In genomic region chr2:205686231-205687017, GRCh38 we compare ENCODE assay signal across 8 cellular contexts. TPM values are rescaled to one million over a fixed set of nuclear protein-coding genes. Genes with fewer than 3 reads are reported as not detected.
DNase-seq lines count a peak whose midpoint lies in the region; ATAC-seq and TF ChIP-seq lines count a peak whose summit lies in the region.

No MANE protein-coding gene starts in this region.

- H3K36me3 Mint-ChIP-seq in CD14-positive monocyte, result peaks cover 3 to 5% of the 10 kb centered on the region in 2 donors
- no peaks in the 10 kb centered on the region for H3K36me3 Mint-ChIP-seq in CD8-positive, alpha-beta memory T cell

- H2BK12ac ChIP-seq in neuronal stem cell (ENCODE audit: low read length), result no peak overlapping the region

- no peak for DNase-seq in CD14-positive monocyte (ENCODE audit: low spot score)
- no peak for DNase-seq in PC-9
- no peak for DNase-seq in neuronal stem cell (ENCODE audit: low spot score)
- no peak for DNase-seq in CD8-positive, alpha-beta memory T cell
- DNase-seq in SIG-M5 treated with dmso at 0.1 percent for 504 hours (lab: John Stamatoyannopoulos, UW; ENCODE audit: unreplicated experiment), result no peak

- intact Hi-C loops in CD14-positive monocyte (cut with micrococcal nuclease), result loop anchor here (10.0 kb wide), 1 partner anchor 48 kb away; no protein-coding TSS in a partner anchor
- intact Hi-C loops in PC-9 (cut with micrococcal nuclease; ENCODE audit: unreplicated experiment), result loop anchor here (10.0 kb wide), 1 partner anchor 1142 kb away; the partner anchor contains the start of gene PARD3B

- H2AFZ ChIP-seq in PC-9 (peak overlapping the region; percentile 88), neuronal stem cell (ENCODE audit: low read length) (peak overlapping the region; percentile 96)

- H3K4me2 ChIP-seq in PC-9 (peak overlapping the region; percentile 91), neuronal stem cell (ENCODE audit: insufficient read depth, low read length, poor library complexity, severe bottlenecking) (peak overlapping the region; percentile 94)

- H3K18ac ChIP-seq in neuronal stem cell (ENCODE audit: low read length), result peak overlapping the region; percentile 96

- CTCF ChIA-PET in PC-9 (lab: Charles Lee), result no interaction called here
- CTCF ChIA-PET in CD8-positive, alpha-beta memory T cell (lab: Charles Lee), result no interaction called here

- H3F3A ChIP-seq in PC-9 (ENCODE audit: insufficient read depth, low read depth), result no peaks in the 10 kb centered on the region

- no peak overlapping the region for H3K4ac ChIP-seq in neuronal stem cell (ENCODE audit: low read length)

- H3K4me1 Mint-ChIP-seq in CD14-positive monocyte, result peaks cover 40% of the 10 kb centered on the region
- peaks cover 7 to 24% (median 16%) of the 10 kb centered on the region in 3 donors for H3K4me1 Mint-ChIP-seq in CD8-positive, alpha-beta memory T cell

- H3K36me3 ChIP-seq in PC-9 (ENCODE audit: low read depth) (no peaks in the 10 kb centered on the region), esophagus (ENCODE audit: control insufficient read depth in 2 of 2, insufficient read depth in 2 of 2, low read length in 1 of 2) (no peaks in the 10 kb centered on the region), neuronal stem cell (replicated peaks in 1 of 2; ENCODE audit: control insufficient read depth in 2 of 2, insufficient read depth in 2 of 2, low read length in 2 of 2) (no peaks in the 10 kb centered on the region)
- H3K36me3 ChIP-seq in CD8-positive, alpha-beta memory T cell (ENCODE audit: insufficient read depth, low read length), result no peaks in the 10 kb centered on the region

- BruUV-seq in PC-9 (replicated peaks; lab: Mats Ljungman, UMichigan), result no TSS peak

- H3K27ac Mint-ChIP-seq in CD14-positive monocyte, result peak overlapping the region in 1 of 7 donors; percentile 40
- H3K27ac Mint-ChIP-seq in CD8-positive, alpha-beta memory T cell, result peak overlapping the region in 1 of 8 donors; percentile 61

- H3K79me1 ChIP-seq in neuronal stem cell (ENCODE audit: low read depth, low read length), result no peaks in the 10 kb centered on the region

- no peak for TF ChIP-seq CTCF in CD14-positive monocyte (IDR thresholded peaks at IDR 0.05)
- no peak for TF ChIP-seq CTCF in PC-9 (conservative IDR thresholded peaks at IDR 0.05)

- no peaks in the 10 kb centered on the region for H4K20me1 ChIP-seq in PC-9 (ENCODE audit: insufficient read depth)

- H3K4me3 Mint-ChIP-seq in CD14-positive monocyte, result peak overlapping the region; percentile 78 to 92
- H3K4me3 Mint-ChIP-seq in CD8-positive, alpha-beta memory T cell, result peak overlapping the region in 1 of 7 donors; percentile 54

- H3K14ac ChIP-seq in neuronal stem cell (ENCODE audit: low read length), result no peak overlapping the region

- H3K4me1 ChIP-seq in PC-9 (replicated peaks; ENCODE audit: insufficient read depth) (no peaks in the 10 kb centered on the region; the same call in 1 of the 2 replicates), esophagus (ENCODE audit: control insufficient read depth in 2 of 2, insufficient read depth in 2 of 2, low read length in 1 of 2) (peaks cover 5 to 18% of the 10 kb centered on the region in 2 donors), neuronal stem cell (ENCODE audit: control insufficient read depth in 2 of 2, insufficient read depth in 1 of 2, low read depth in 1 of 2, low read length in 2 of 2) (peaks cover 13 to 18% of the 10 kb centered on the region in 2 donors)
- H3K4me1 ChIP-seq in CD8-positive, alpha-beta memory T cell (ENCODE audit: insufficient read depth, low read length), result no peaks in the 10 kb centered on the region

- peaks cover 76 to 86% (median 81%) of the 10 kb centered on the region in 3 donors for H3K27me3 Mint-ChIP-seq in CD14-positive monocyte (ENCODE audit: low read depth in 3 of 3)
- peaks cover 26 to 66% of the 10 kb centered on the region in 2 donors for H3K27me3 Mint-ChIP-seq in CD8-positive, alpha-beta memory T cell

- H3K27me3 ChIP-seq in PC-9 (ENCODE audit: insufficient read depth, low read depth) (no peaks in the 10 kb centered on the region), esophagus (ENCODE audit: control insufficient read depth in 1 of 2, insufficient read depth in 2 of 2, low read length in 2 of 2) (no peaks in the 10 kb centered on the region), neuronal stem cell (ENCODE audit: control insufficient read depth in 3 of 3, insufficient read depth in 3 of 3, low read depth in 1 of 3, low read length in 3 of 3) (peaks cover 2 to 25% (median 2%) of the 10 kb centered on the region in 3 experiments)
- H3K27me3 ChIP-seq in CD8-positive, alpha-beta memory T cell (ENCODE audit: insufficient read depth, low read length, poor library complexity, severe bottlenecking), result peaks cover 28% of the 10 kb centered on the region

- H3K79me2 ChIP-seq in PC-9 (ENCODE audit: low read depth), result peaks cover 64% of the 10 kb centered on the region

- peak overlapping the region; percentile 75 for H3K4me3 ChIP-seq in PC-9
- H3K4me3 ChIP-seq in esophagus (ENCODE audit: low read depth in 1 of 2, low read length in 2 of 2), result peak overlapping the region; percentile 54 to 78
- H3K4me3 ChIP-seq in neuronal stem cell (ENCODE audit: low read length in 2 of 2), result peak overlapping the region; percentile 60 to 75
- H3K4me3 ChIP-seq in CD8-positive, alpha-beta memory T cell (ENCODE audit: low read length), result no peak overlapping the region

- peak overlapping the region; percentile 67 for H2BK5ac ChIP-seq in neuronal stem cell (ENCODE audit: low read length)

- no peak overlapping the region for H2AK5ac ChIP-seq in neuronal stem cell (ENCODE audit: low read depth, low read length)

- POLR2A ChIA-PET in PC-9 (lab: Charles Lee; ENCODE audit: unreplicated experiment), result interaction anchor here (0.9 kb wide), 1 partner anchor 69 kb away, joined by 8 read pairs; no protein-coding TSS in a partner anchor
- POLR2A ChIA-PET in CD8-positive, alpha-beta memory T cell (lab: Charles Lee), result no interaction called here

- H3K9me3 Mint-ChIP-seq in CD14-positive monocyte, result peaks cover 0 to 19% (median 6%) of the 10 kb centered on the region in 7 donors
- H3K9me3 Mint-ChIP-seq in CD8-positive, alpha-beta memory T cell, result no peaks in the 10 kb centered on the region

- no peak overlapping the region for H3K23ac ChIP-seq in neuronal stem cell (ENCODE audit: low read depth, low read length, poor library complexity)

- H3K9me2 ChIP-seq in PC-9 (ENCODE audit: insufficient read depth), result no peaks in the 10 kb centered on the region

- H3K9me3 ChIP-seq in PC-9 (ENCODE audit: insufficient read depth, low read depth) (no peaks in the 10 kb centered on the region), esophagus (ENCODE audit: control insufficient read depth in 2 of 2, insufficient read depth in 1 of 2, low read depth in 1 of 2, low read length in 1 of 2) (no peaks in the 10 kb centered on the region), neuronal stem cell (replicated peaks in 1 of 2; ENCODE audit: control insufficient read depth in 2 of 2, insufficient read depth in 1 of 2, low read depth in 1 of 2, low read length in 2 of 2) (peaks cover 0 to 4% of the 10 kb centered on the region in 2 donors)
- no peaks in the 10 kb centered on the region for H3K9me3 ChIP-seq in CD8-positive, alpha-beta memory T cell (ENCODE audit: low read length)

- ATAC-seq in HG02571 (IDR thresholded peaks at IDR 0.05; ENCODE audit: unreplicated experiment) (no peak), HG03095 (IDR thresholded peaks at IDR 0.05; ENCODE audit: unreplicated experiment) (no peak)

- 7 to 18% methylated on average over 43 of the region's 43 CpGs for WGBS in esophagus, 2 donors
- WGBS in neuronal stem cell (ENCODE audit: extremely low coverage in 2 of 2, insufficient read length in 2 of 2, insufficient replicate concordance in 1 of 2), 2 donors, result no CpG with 5 or more reads among the region's 43 CpGs

- H3K27ac ChIP-seq in PC-9 (no peak overlapping the region), esophagus (ENCODE audit: low read depth in 2 of 2, low read length in 1 of 2) (peak overlapping the region; percentile 50 to 67), neuronal stem cell (replicated peaks; ENCODE audit: low read length) (no peak overlapping the region)
- H3K27ac ChIP-seq in CD8-positive, alpha-beta memory T cell (ENCODE audit: low read depth, low read length), result no peak overlapping the region

- H4K91ac ChIP-seq in neuronal stem cell (ENCODE audit: low read depth, low read length, poor library complexity), result no peak overlapping the region

- H3K9ac ChIP-seq in neuronal stem cell (ENCODE audit: low read depth, low read length, poor library complexity), result no peak overlapping the region

- no peak overlapping the region for H2BK15ac ChIP-seq in neuronal stem cell (ENCODE audit: low read length)

- no peak overlapping the region for H4K8ac ChIP-seq in neuronal stem cell (ENCODE audit: low read depth, low read length)

- peak overlapping the region; percentile 47 for H2BK120ac ChIP-seq in neuronal stem cell (ENCODE audit: low read depth, low read length)

RNA-seq across cellular contexts. Expression of gene NRP2, which starts 4.1 kb away (rescaled TPM):
- 1 to 10 TPM in 1 of 2 donors, under 1 TPM in 1; 0.97 to 1.6 TPM for polyA plus RNA-seq in CD14-positive monocyte
- 25.5 and 31.0 TPM in 2 replicates for total RNA-seq in PC-9 (2021)
- polyA plus RNA-seq in esophagus, result 10 to 100 TPM in 1 of 2 donors, 1 to 10 TPM in 1; 6.9 to 11.1 TPM
- 7.6 TPM for polyA plus RNA-seq in neuronal stem cell (2013, experiment 1 of 2)
- polyA plus RNA-seq in neuronal stem cell (2013, experiment 2 of 2), result 7.4 TPM
- total RNA-seq in CD8-positive, alpha-beta memory T cell, result under 1 TPM; 0.91 to 0.94 TPM
- not detected for polyA plus RNA-seq in CD8-positive, alpha-beta memory T cell

Comparison
In these comparisons a context has a peak if more than half of its experiments do, and no peak if none do; other contexts are left out.
1. H3K27ac ChIP-seq: peak in esophagus (2 of 2); none in PC-9 (single experiment), neuronal stem cell (single experiment) and CD8-positive, alpha-beta memory T cell (single experiment).